1 cellular context compared by ENCODE assay signal in the genomic region with DNA sequence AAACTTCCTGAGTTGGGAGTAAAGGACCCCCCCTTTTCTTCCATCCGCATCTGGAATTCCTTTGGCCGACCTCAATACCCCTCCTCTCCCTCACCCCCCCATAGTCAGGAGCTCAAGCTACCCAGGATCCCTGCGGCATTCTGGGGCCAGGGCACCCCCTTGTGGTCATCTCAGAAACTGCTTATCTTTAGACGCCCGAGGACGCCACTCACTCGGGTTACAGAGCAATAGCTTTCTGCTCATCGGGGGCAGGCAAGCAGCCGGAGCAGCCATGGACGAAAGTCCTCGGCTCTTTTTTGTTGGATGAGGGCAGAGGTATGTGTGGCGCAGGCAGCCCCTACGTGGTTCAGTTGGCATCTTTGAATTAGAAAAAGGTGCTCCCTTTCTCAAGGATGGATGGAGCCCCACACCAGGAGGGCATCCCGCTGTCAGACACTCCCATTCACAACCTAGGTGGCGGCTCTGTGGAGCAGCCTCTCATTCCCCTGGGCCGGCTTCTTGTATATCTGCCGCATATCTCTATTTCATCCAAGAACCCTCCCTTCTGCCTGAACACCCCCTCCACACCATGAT.
TF ChIP-seq lines count a peak whose summit lies in the region.

No MANE protein-coding gene starts in this region.

TF ChIP-seq in neural cell, 6 proteins besides CTCF, POLR2A, EP300 and RAD21:
- peak; percentile 82 for TF ChIP-seq SMC3 (conservative IDR thresholded peaks at IDR 0.05; ENCODE audit: poor library complexity)
- TF ChIP-seq EZH2 (IDR thresholded peaks at IDR 0.05; ENCODE audit: borderline replicate concordance, insufficient read depth, low read length, poor library complexity, severe bottlenecking): no peak
- no peak for TF ChIP-seq POLR2AphosphoS5 (IDR thresholded peaks at IDR 0.05)
- TF ChIP-seq MXI1 (conservative IDR thresholded peaks at IDR 0.05; ENCODE audit: poor library complexity, severe bottlenecking): no peak
